12 cellular contexts compared by ENCODE assay signal in genomic region chr19:35905178-35905727, GRCh38. TPM values are rescaled to one million over a fixed set of nuclear protein-coding genes. Genes with fewer than 3 reads are reported as not detected.
DNase-seq lines count a peak whose midpoint lies in the region; ATAC-seq and TF ChIP-seq lines count a peak whose summit lies in the region.
"Had no signal": no experiment of that assay in that cellular context is flagged by ENCODE, and none has a peak within 500 bp of the region (broad histone marks: within the 10 kb centered on the region; RNA-seq: fewer than 3 reads in every experiment).

No MANE protein-coding gene starts in this region.

- no peaks in the 10 kb centered on the region for H3K36me3 ChIP-seq in lower lobe of right lung

- no peaks in the 10 kb centered on the region for H3K27me3 Mint-ChIP-seq in activated T-cell treated with anti-CD3 and anti-CD28 coated beads, Interleukin-2, amount 50 U/mL, for 24 hours
- H3K27me3 Mint-ChIP-seq in activated T-cell treated with anti-CD3 and anti-CD28 coated beads, Interleukin-2, amount 50 U/mL, for 4 hours (ENCODE audit: low read depth) = no peaks in the 10 kb centered on the region
- H3K27me3 Mint-ChIP-seq in activated B cell treated with CpG ODN at 0.5 μM for 24 hours = no peaks in the 10 kb centered on the region

- no peak for ATAC-seq in activated T-cell treated with anti-CD3 and anti-CD28 coated beads, Interleukin-2, amount 50 U/mL, for 4 hours
- ATAC-seq in activated B cell treated with CpG ODN at 0.5 μM for 24 hours (ENCODE audit: low read depth) (no peak), lower lobe of right lung (no peak), GM19328 (IDR thresholded peaks at IDR 0.05; ENCODE audit: unreplicated experiment) (no peak)

- peaks cover 41% of the 10 kb centered on the region for H3K4me1 ChIP-seq in lower lobe of right lung

- H3K9me3 ChIP-seq in lower lobe of right lung = no peaks in the 10 kb centered on the region

- peak overlapping the region; percentile 85 for H3K27ac Mint-ChIP-seq in activated T-cell treated with anti-CD3 and anti-CD28 coated beads, Interleukin-2, amount 50 U/mL, for 24 hours
- peak overlapping the region; percentile 97 for H3K27ac Mint-ChIP-seq in activated B cell treated with CpG ODN at 0.5 μM for 24 hours

- H3K27ac ChIP-seq in lower lobe of right lung (peak overlapping the region; percentile 33), substantia nigra (ENCODE audit: low read depth, low read length, poor library complexity, severe bottlenecking) (peak overlapping the region; percentile 51)

- intact Hi-C loops in activated B cell treated with CpG ODN at 0.5 μM for 24 hours (cut with micrococcal nuclease) (loop anchor here (10.0 kb wide), 1 partner anchor 570 kb away; no protein-coding TSS in a partner anchor), lower lobe of right lung (cut with DNase I) (no loop called here)

- peaks cover 61% of the 10 kb centered on the region for H3K4me1 Mint-ChIP-seq in activated T-cell treated with anti-CD3 and anti-CD28 coated beads, Interleukin-2, amount 50 U/mL, for 24 hours (ENCODE audit: low read depth)
- H3K4me1 Mint-ChIP-seq in activated T-cell treated with anti-CD3 and anti-CD28 coated beads, Interleukin-2, amount 50 U/mL, for 4 hours (ENCODE audit: low read depth) = peaks cover 52% of the 10 kb centered on the region
- H3K4me1 Mint-ChIP-seq in activated B cell treated with CpG ODN at 0.5 μM for 24 hours = peaks cover 80% of the 10 kb centered on the region

- CTCF ChIA-PET in activated B cell treated with CpG ODN at 0.5 μM for 24 hours (lab: Charles Lee) = interaction anchor here (2.1 kb wide), 1 partner anchor 10 kb away, joined by 6 read pairs; no protein-coding TSS in a partner anchor

- no peaks in the 10 kb centered on the region for H3K9me3 Mint-ChIP-seq in activated T-cell treated with anti-CD3 and anti-CD28 coated beads, Interleukin-2, amount 50 U/mL, for 24 hours
- H3K9me3 Mint-ChIP-seq in activated T-cell treated with anti-CD3 and anti-CD28 coated beads, Interleukin-2, amount 50 U/mL, for 4 hours = no peaks in the 10 kb centered on the region
- no peaks in the 10 kb centered on the region for H3K9me3 Mint-ChIP-seq in activated B cell treated with CpG ODN at 0.5 μM for 24 hours

- no peak for DNase-seq in activated T-cell treated with anti-CD3 and anti-CD28 coated beads, Interleukin-2, amount 50 U/mL, for 24 hours
- DNase-seq in activated T-cell treated with anti-CD3 and anti-CD28 coated beads, Interleukin-2, amount 50 U/mL, for 4 hours = no peak
- DNase-seq in activated B cell treated with CpG ODN at 0.5 μM for 24 hours = no peak
- DNase-seq in lower lobe of right lung = no peak
- DNase-seq in substantia nigra (lab: John Stamatoyannopoulos, UW) = no peak
- DNase-seq in stimulated activated naive CD4-positive, alpha-beta T cell (lab: John Stamatoyannopoulos, UW) = no peak
- no peak for DNase-seq in globus pallidus (ENCODE audit: low spot score)
- DNase-seq: activated CD8-positive, alpha-beta memory T cell treated with anti-CD3 and anti-CD28 coated beads for 24 hours; aorta; NCI-H1105; NCI-H526 treated with DMSO at 0.1 percent for 48 hours had no signal

- peaks cover 5% of the 10 kb centered on the region for H3K36me3 Mint-ChIP-seq in activated T-cell treated with anti-CD3 and anti-CD28 coated beads, Interleukin-2, amount 50 U/mL, for 24 hours (ENCODE audit: low read depth)
- H3K36me3 Mint-ChIP-seq in activated T-cell treated with anti-CD3 and anti-CD28 coated beads, Interleukin-2, amount 50 U/mL, for 4 hours (ENCODE audit: insufficient read depth) = no peaks in the 10 kb centered on the region
- no peaks in the 10 kb centered on the region for H3K36me3 Mint-ChIP-seq in activated B cell treated with CpG ODN at 0.5 μM for 24 hours (ENCODE audit: low read depth)

- no peaks in the 10 kb centered on the region for H3K27me3 ChIP-seq in lower lobe of right lung (ENCODE audit: low read depth)

- peak overlapping the region; percentile 2 for H3K4me3 ChIP-seq in lower lobe of right lung

- no peak for TF ChIP-seq CTCF in activated B cell treated with CpG ODN at 0.5 μM for 24 hours (IDR thresholded peaks at IDR 0.05)
- no peak for TF ChIP-seq CTCF in lower lobe of right lung (IDR thresholded peaks at IDR 0.05)

- H3K4me3 Mint-ChIP-seq in activated T-cell treated with anti-CD3 and anti-CD28 coated beads, Interleukin-2, amount 50 U/mL, for 24 hours = no peak overlapping the region
- no peak overlapping the region for H3K4me3 Mint-ChIP-seq in activated T-cell treated with anti-CD3 and anti-CD28 coated beads, Interleukin-2, amount 50 U/mL, for 4 hours
- H3K4me3 Mint-ChIP-seq in activated B cell treated with CpG ODN at 0.5 μM for 24 hours = no peak overlapping the region

- POLR2A ChIA-PET in activated B cell treated with CpG ODN at 0.5 μM for 24 hours (lab: Charles Lee) = interaction anchor here (0.5 to 5.1 kb wide), 6 partner anchors 7 to 211 kb away, joined by 3 to 48 read pairs (median 4); no protein-coding TSS in a partner anchor

RNA-seq across cellular contexts. Expression of gene TYROBP, which starts 2.8 kb away (rescaled TPM):
- under 1 TPM in 2 of 3 donors, not detected in 1; 0.52 to 0.69 TPM for total RNA-seq in activated T-cell treated with anti-CD3 and anti-CD28 coated beads, Interleukin-2, amount 50 U/mL, for 4 hours
- 0.83 TPM in 1 of 2 replicates, not detected in the other for total RNA-seq in activated B cell treated with CpG ODN at 0.5 μM for 24 hours
- total RNA-seq in lower lobe of right lung = 460 TPM

RNA-seq across cellular contexts. Expression of gene HCST, which starts 2.9 kb away (rescaled TPM):
- 10 to 100 TPM; 22.6 to 37.1 (median 24.0) TPM for total RNA-seq in activated T-cell treated with anti-CD3 and anti-CD28 coated beads, Interleukin-2, amount 50 U/mL, for 4 hours
- total RNA-seq in activated B cell treated with CpG ODN at 0.5 μM for 24 hours = 2.9 and 3.5 TPM in 2 replicates
- total RNA-seq in lower lobe of right lung = 43.3 TPM

RNA-seq across cellular contexts. Expression of gene NFKBID, which starts 4.9 kb away (rescaled TPM):
- total RNA-seq in activated T-cell treated with anti-CD3 and anti-CD28 coated beads, Interleukin-2, amount 50 U/mL, for 4 hours = 100 to 1,000 TPM; 138 to 149 (median 142) TPM
- 120 and 143 TPM in 2 replicates for total RNA-seq in activated B cell treated with CpG ODN at 0.5 μM for 24 hours
- total RNA-seq in lower lobe of right lung = 17.2 TPM

RNA-seq across cellular contexts. Expression of gene LRFN3, which starts 30.9 kb away (rescaled TPM):
- total RNA-seq in activated T-cell treated with anti-CD3 and anti-CD28 coated beads, Interleukin-2, amount 50 U/mL, for 4 hours = 10 to 100 TPM; 14.1 to 15.3 (median 14.4) TPM
- total RNA-seq in activated B cell treated with CpG ODN at 0.5 μM for 24 hours (1.8 TPM in 2 replicates), lower lobe of right lung (14.6 TPM)

RNA-seq across cellular contexts. Expression of gene APLP1, which starts 36.9 kb away (rescaled TPM):
- total RNA-seq in activated T-cell treated with anti-CD3 and anti-CD28 coated beads, Interleukin-2, amount 50 U/mL, for 4 hours = under 1 TPM in 2 of 3 donors, not detected in 1; 0.24 to 0.34 TPM
- total RNA-seq in activated B cell treated with CpG ODN at 0.5 μM for 24 hours (not detected in 2 replicates), lower lobe of right lung (2.1 TPM)

Comparison
In these comparisons a context has a peak if more than half of its experiments do, and no peak if none do; other contexts are left out.
1. RNA of gene TYROBP, which starts 2.8 kb away (total RNA-seq): 460 TPM in lower lobe of right lung (single experiment); 0.52 to 0.69 TPM in activated T-cell treated with anti-CD3 and anti-CD28 coated beads, Interleukin-2, amount 50 U/mL, for 4 hours and 0.83 TPM in activated B cell treated with CpG ODN at 0.5 μM for 24 hours; every median in the first group is over 100 times any median in the second.